ENCODE assay signal across 8 cellular contexts in genomic region chr11:70176940-70177689, GRCh38. TPM values are rescaled to one million over a fixed set of nuclear protein-coding genes. Genes with fewer than 3 reads are reported as not detected.
DNase-seq lines count a peak whose midpoint lies in the region; ATAC-seq and TF ChIP-seq lines count a peak whose summit lies in the region.

No MANE protein-coding gene starts in this region.

- H2BK12ac ChIP-seq in H9 (ENCODE audit: insufficient read length, low read depth, low read length) = no peak overlapping the region

- intact Hi-C loops in colonic mucosa (cut with DNase I) = no loop called here

- no peak overlapping the region for H2BK5ac ChIP-seq in H9 (ENCODE audit: insufficient read length, low read length)

- H3K27ac ChIP-seq in H9 (ENCODE audit: insufficient read length, low read depth, low read length) (no peak overlapping the region), WERI-Rb-1 (no peak overlapping the region), colonic mucosa (no peak overlapping the region)

- no peak overlapping the region for H3K4me2 ChIP-seq in H9 (ENCODE audit: insufficient read depth, insufficient read length, low read length)

- H3K4me3 ChIP-seq in WERI-Rb-1 (ENCODE audit: low read depth, low read length) (no peak overlapping the region), colonic mucosa (no peak overlapping the region)

- no peak overlapping the region for H3K14ac ChIP-seq in H9 (ENCODE audit: insufficient read depth, low read length)

- H3K79me1 ChIP-seq in H9 (ENCODE audit: insufficient read depth, low read depth, low read length, poor library complexity, severe bottlenecking) = no peaks in the 10 kb centered on the region

- H3K27me3 ChIP-seq in H9 (ENCODE audit: insufficient read depth, low read length) = no peaks in the 10 kb centered on the region
- H3K27me3 ChIP-seq in WERI-Rb-1 (ENCODE audit: insufficient read depth, low read depth, severe bottlenecking) = no peaks in the 10 kb centered on the region
- H3K27me3 ChIP-seq in colonic mucosa = no peaks in the 10 kb centered on the region

- WGBS in H9 (ENCODE audit: extremely low coverage, insufficient read length, low lambda C conversion rate) = no CpG with 5 or more reads among the region's 39 CpGs

- H3K18ac ChIP-seq in H9 (ENCODE audit: insufficient read length, low read depth, low read length) = no peak overlapping the region

- ATAC-seq in GM19397 (IDR thresholded peaks at IDR 0.05; ENCODE audit: unreplicated experiment) = no peak

- TF ChIP-seq CTCF in H9 (conservative IDR thresholded peaks at IDR 0.05) (peak; percentile 91), WERI-Rb-1 (IDR thresholded peaks at IDR 0.05; ENCODE audit: low read depth, low read length) (peak; percentile 76), colonic mucosa (IDR thresholded peaks at IDR 0.05) (peak; percentile 67), osteocyte (IDR thresholded peaks at IDR 0.05) (peak; percentile 56)

- H3K9me3 ChIP-seq in H9 (ENCODE audit: control insufficient read depth, low read depth, low read length) (no peaks in the 10 kb centered on the region), WERI-Rb-1 (ENCODE audit: severe bottlenecking) (no peaks in the 10 kb centered on the region), colonic mucosa (no peaks in the 10 kb centered on the region)

- H3K56ac ChIP-seq in H9 (ENCODE audit: insufficient read length, low read depth, low read length) = no peak overlapping the region

- no peak overlapping the region for H3K4me3 Mint-ChIP-seq in H9
- H3K4me3 Mint-ChIP-seq in osteocyte (ENCODE audit: unreplicated experiment) = no peak overlapping the region

- H3K23me2 ChIP-seq in H9 (ENCODE audit: insufficient read length, low read depth, low read length, poor library complexity, severe bottlenecking) = no peaks in the 10 kb centered on the region

- no peak overlapping the region for H3K23ac ChIP-seq in H9 (ENCODE audit: insufficient read length, low read depth, low read length)

- H3K36me3 ChIP-seq in WERI-Rb-1 = no peaks in the 10 kb centered on the region
- no peaks in the 10 kb centered on the region for H3K36me3 ChIP-seq in colonic mucosa

- H3K4me1 ChIP-seq in H9 (ENCODE audit: insufficient read depth, low read length) (no peaks in the 10 kb centered on the region), colonic mucosa (no peaks in the 10 kb centered on the region)

- no peaks in the 10 kb centered on the region for H3K36me3 Mint-ChIP-seq in H9 (ENCODE audit: insufficient read depth in 1 of 3, low read depth in 3 of 3)
- H3K36me3 Mint-ChIP-seq in osteocyte (ENCODE audit: unreplicated experiment) = no peaks in the 10 kb centered on the region

- no peak overlapping the region for H4K91ac ChIP-seq in H9 (ENCODE audit: insufficient read length, low read depth, low read length)

- H4K5ac ChIP-seq in H9 (ENCODE audit: insufficient read length, low read depth, low read length) = no peak overlapping the region

- H3K9ac ChIP-seq in H9 (ENCODE audit: extremely low read depth, insufficient read length, low read length) (no peak overlapping the region), colonic mucosa (ENCODE audit: low read depth in 2 of 2, low read length in 2 of 2) (no peak overlapping the region)

- DNase-seq in AG20443 (ENCODE audit: low spot score) (peak; percentile 67), H9 (peak; percentile 86), WERI-Rb-1 (peak; percentile 51), colonic mucosa (peak; percentile 29), osteocyte (ENCODE audit: extremely low spot score, unreplicated experiment) (no peak), cerebellar nuclear complex (lab: John Stamatoyannopoulos, UW) (no peak), kidney tubule cell (ENCODE audit: low spot score) (no peak)

- H2AK5ac ChIP-seq in H9 (ENCODE audit: insufficient read length, low read length) = no peak overlapping the region

- H3K9me3 Mint-ChIP-seq in H9 = no peaks in the 10 kb centered on the region
- H3K9me3 Mint-ChIP-seq in osteocyte (ENCODE audit: unreplicated experiment) = no peaks in the 10 kb centered on the region

- no peak overlapping the region for H3K4ac ChIP-seq in H9 (ENCODE audit: low read depth, low read length)

- H3K27ac Mint-ChIP-seq in H9 (no peak overlapping the region), osteocyte (ENCODE audit: unreplicated experiment) (no peak overlapping the region)

- H4K20me1 ChIP-seq in H9 (ENCODE audit: control insufficient read depth, insufficient read depth, insufficient read length) = no peaks in the 10 kb centered on the region

- H3K4me1 Mint-ChIP-seq in H9 (peaks cover 18 to 23% of the 10 kb centered on the region in 2 experiments), osteocyte (ENCODE audit: unreplicated experiment) (no peaks in the 10 kb centered on the region)

- H2BK120ac ChIP-seq in H9 (ENCODE audit: low read depth, low read length, poor library complexity, severe bottlenecking) = no peak overlapping the region

- H3K79me2 ChIP-seq in H9 (ENCODE audit: insufficient read depth, low read length) = no peaks in the 10 kb centered on the region

- H2BK20ac ChIP-seq in H9 (ENCODE audit: low read depth, low read length, poor library complexity, severe bottlenecking) = no peak overlapping the region

- no peak overlapping the region for H4K8ac ChIP-seq in H9 (replicated peaks; ENCODE audit: insufficient read length, low read depth, low read length)

- no peak overlapping the region for H2BK15ac ChIP-seq in H9 (ENCODE audit: low read depth, low read length)

- no peak overlapping the region for H2AFZ ChIP-seq in H9 (ENCODE audit: low read length)

- H3K27me3 Mint-ChIP-seq in H9 (ENCODE audit: low read depth) (peaks cover 5% of the 10 kb centered on the region; the same call in 1 of the 2 replicates), osteocyte (ENCODE audit: unreplicated experiment) (peaks cover 14% of the 10 kb centered on the region)

- H3T11ph ChIP-seq in H9 (ENCODE audit: low read length) = no peak overlapping the region

RNA-seq across cellular contexts. Expression of gene FADD, which starts 26.0 kb away (rescaled TPM):
- total RNA-seq in H9 (2021) (51.1 and 52.2 TPM in 2 replicates), colonic mucosa (10 to 100 TPM; 36.6 to 37.7 TPM), osteocyte (19.3 and 19.5 TPM in 2 replicates)

Comparison
In these comparisons a context has a peak if more than half of its experiments do, and no peak if none do; other contexts are left out.
1. DNase-seq: peak in AG20443 (single experiment), H9 (single experiment), WERI-Rb-1 (single experiment) and colonic mucosa (single experiment); none in osteocyte (single experiment), cerebellar nuclear complex (0 of 2) and kidney tubule cell (single experiment).
2. Peak in every context shown above with its lines, with median percentiles within 50 percentile points of each other: CTCF ChIP-seq.